ENCODE assay signal across 1 cellular context in genomic region chr2:6812857-6813530, GRCh38.
TF ChIP-seq lines count a peak whose summit lies in the region.

No MANE protein-coding gene starts in this region.

TF ChIP-seq in GM23338, 12 proteins besides CTCF, POLR2A, EP300 and RAD21 (continued from another document):
- no peak for TF ChIP-seq REST (IDR thresholded peaks at IDR 0.05; ENCODE audit: unreplicated experiment)
- no peak for TF ChIP-seq POLR2AphosphoS5 (IDR thresholded peaks at IDR 0.05; ENCODE audit: low read depth)
- TF ChIP-seq STAT1 (IDR thresholded peaks at IDR 0.05; ENCODE audit: unreplicated experiment), result no peak
- no peak for TF ChIP-seq EZH2 (IDR thresholded peaks at IDR 0.05; ENCODE audit: low read depth, unreplicated experiment)
